In the genomic region with DNA sequence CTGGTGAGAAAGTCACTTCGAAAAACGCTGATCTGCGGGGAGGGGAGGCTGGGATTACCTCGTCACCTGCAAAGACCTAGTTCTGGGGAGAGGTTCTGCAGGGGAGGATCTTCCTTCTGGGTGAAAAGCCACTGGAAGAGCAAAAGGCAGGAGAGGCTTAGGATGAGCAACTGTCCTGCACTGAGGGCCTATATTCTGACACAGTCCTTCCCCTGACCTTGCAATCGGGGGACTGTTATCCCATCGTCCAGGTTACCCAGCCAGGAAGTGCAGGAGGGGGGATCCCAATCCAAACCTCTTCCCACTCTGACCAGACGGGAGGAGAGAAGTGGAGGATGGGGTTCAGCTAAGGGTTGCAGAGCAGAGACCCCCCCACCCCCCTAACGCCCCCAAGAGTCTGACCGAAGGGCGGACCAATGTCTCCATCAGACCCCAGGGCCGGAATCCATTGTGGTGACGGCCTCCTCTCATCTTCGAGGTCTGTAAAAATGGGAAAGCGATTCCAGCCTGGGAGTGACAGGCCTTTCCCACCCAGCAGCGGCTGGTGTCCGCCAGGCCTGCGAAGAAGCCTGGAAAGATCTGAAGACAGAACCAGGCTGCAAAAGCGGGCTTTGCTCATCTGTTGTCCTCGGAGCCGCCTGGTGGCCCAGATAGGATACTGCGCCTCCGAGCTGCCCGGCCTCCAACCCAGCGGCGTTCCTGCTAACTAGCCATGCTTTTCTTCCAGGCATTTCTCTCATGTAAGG, we compare ENCODE assay signal across 8 cellular contexts. TPM values are rescaled to one million over a fixed set of nuclear protein-coding genes. Genes with fewer than 3 reads are reported as not detected.
DNase-seq lines count a peak whose midpoint lies in the region; ATAC-seq and TF ChIP-seq lines count a peak whose summit lies in the region.

No MANE protein-coding gene starts in this region.

- H3K36me3 ChIP-seq in thoracic aorta, result no peaks in the 10 kb centered on the region

- DNase-seq in NCI-H524 (lab: John Stamatoyannopoulos, UW) (peak; percentile 17 to 78), NCI-H524 treated with DMSO at 0.1 percent for 48 hours (lab: John Stamatoyannopoulos, UW) (no peak), LNCaP clone FGC (ENCODE audit: low read depth) (peak; percentile 53), SKM-1 (lab: John Stamatoyannopoulos, UW; ENCODE audit: unreplicated experiment) (peak; percentile 58), glomerular visceral epithelial cell (ENCODE audit: extremely low spot score) (peak; percentile 86), occipital lobe (lab: John Stamatoyannopoulos, UW) (peak; percentile 79), thoracic aorta (ENCODE audit: low spot score) (no peak)

- H3K9me3 Mint-ChIP-seq in activated naive CD4-positive, alpha-beta T cell treated with anti-CD3 and anti-CD28 coated beads, Interleukin-2, amount 50 U/mL, for 24 hours, result no peaks in the 10 kb centered on the region

- no peaks in the 10 kb centered on the region for H3K27me3 ChIP-seq in thoracic aorta (replicated peaks; ENCODE audit: insufficient read depth)

- no peak for ATAC-seq in thoracic aorta (ENCODE audit: insufficient number of reproducible peaks, low FRiP score, low read depth)

- H3K4me3 Mint-ChIP-seq in activated naive CD4-positive, alpha-beta T cell treated with anti-CD3 and anti-CD28 coated beads, Interleukin-2, amount 50 U/mL, for 24 hours, result peak overlapping the region; percentile 98

- H3K36me3 Mint-ChIP-seq in activated naive CD4-positive, alpha-beta T cell treated with anti-CD3 and anti-CD28 coated beads, Interleukin-2, amount 50 U/mL, for 24 hours, result peaks cover 1% of the 10 kb centered on the region

- peak overlapping the region; percentile 95 for H3K27ac Mint-ChIP-seq in activated naive CD4-positive, alpha-beta T cell treated with anti-CD3 and anti-CD28 coated beads, Interleukin-2, amount 50 U/mL, for 24 hours

- no peak overlapping the region for H3K4me3 ChIP-seq in LNCaP clone FGC (ENCODE audit: low read depth, low read length)
- H3K4me3 ChIP-seq in thoracic aorta, result peak overlapping the region; percentile 90

- TF ChIP-seq CTCF in LNCaP clone FGC (IDR thresholded peaks at IDR 0.05; ENCODE audit: control insufficient read depth, extremely low read depth, insufficient read depth), result peak; percentile 92
- TF ChIP-seq CTCF in thoracic aorta (IDR thresholded peaks at IDR 0.05), result peak; percentile 98

- H3K4me1 ChIP-seq in thoracic aorta (ENCODE audit: control insufficient read depth in 1 of 2, low read depth in 2 of 2), result peaks cover 18 to 49% of the 10 kb centered on the region in 2 donors

- peak overlapping the region; percentile 92 to 98 for H3K27ac ChIP-seq in thoracic aorta

- peaks cover 39% of the 10 kb centered on the region for H3K4me1 Mint-ChIP-seq in activated naive CD4-positive, alpha-beta T cell treated with anti-CD3 and anti-CD28 coated beads, Interleukin-2, amount 50 U/mL, for 24 hours

- H3K9me3 ChIP-seq in thoracic aorta, result no peaks in the 10 kb centered on the region

- no peaks in the 10 kb centered on the region for H3K27me3 Mint-ChIP-seq in activated naive CD4-positive, alpha-beta T cell treated with anti-CD3 and anti-CD28 coated beads, Interleukin-2, amount 50 U/mL, for 24 hours

RNA-seq across cellular contexts. Expression of a gene that starts 1.6 kb away (rescaled TPM):
- total RNA-seq in occipital lobe (11.5 TPM), thoracic aorta (100 to 1,000 TPM in 1 of 2 donors, 10 to 100 TPM in 1; 65.9 to 150 TPM)

RNA-seq across cellular contexts. Expression of a gene that starts 24.3 kb away (rescaled TPM):
- total RNA-seq in occipital lobe (not detected), thoracic aorta (not detected)

Comparison
In these comparisons a context has a peak if more than half of its experiments do, and no peak if none do; other contexts are left out.
1. DNase-seq: peak in NCI-H524 (2 of 2), LNCaP clone FGC (single experiment), SKM-1 (single experiment), glomerular visceral epithelial cell (single experiment) and occipital lobe (single experiment); none in NCI-H524 treated with DMSO at 0.1 percent for 48 hours (single experiment) and thoracic aorta (single experiment).